Comparison of ENCODE assay signal across 6 cellular contexts in genomic region chr22:20117656-20118571, GRCh38. TPM values are rescaled to one million over a fixed set of nuclear protein-coding genes. Genes with fewer than 3 reads are reported as not detected.
DNase-seq lines count a peak whose midpoint lies in the region; ATAC-seq and TF ChIP-seq lines count a peak whose summit lies in the region.

No MANE protein-coding gene starts in this region.

- TF ChIP-seq CTCF in retinal pigment epithelial cell (conservative IDR thresholded peaks at IDR 0.05; ENCODE audit: low read depth, low read length), result no peak

- ATAC-seq in Right ventricle myocardium inferior, result no peak

- H3K4me3 ChIP-seq in ectodermal cell (ENCODE audit: insufficient read depth, low read depth, low read length) (peak overlapping the region; percentile 98), retinal pigment epithelial cell (ENCODE audit: low read length) (peak overlapping the region; percentile 86)

- no peaks in the 10 kb centered on the region for H3K27me3 ChIP-seq in ectodermal cell (ENCODE audit: control insufficient read depth, insufficient read depth, low read length, poor library complexity, severe bottlenecking)

- intact Hi-C loops in Right ventricle myocardium inferior (cut with DNase I) (loop anchor here (5.0 to 10.0 kb wide), 2 partner anchors 36 to 263 kb away; partner anchors contain the start of genes DGCR8, GNB1L and RTL10), cardiac septum (cut with DNase I) (loop anchor here (1.0 to 10.0 kb wide), 3 partner anchors 39 to 263 kb away; partner anchors contain the start of genes GNB1L, RTL10 and TANGO2)

- peak overlapping the region; percentile 60 for H3K27ac ChIP-seq in ectodermal cell (ENCODE audit: insufficient read depth, low read depth, low read length, poor library complexity, severe bottlenecking)

- H3K9me3 ChIP-seq in ectodermal cell (ENCODE audit: control insufficient read depth, low read length), result no peaks in the 10 kb centered on the region

- DNase-seq in Right ventricle myocardium inferior (ENCODE audit: missing footprints) (peak; percentile 69), cardiac septum (ENCODE audit: low spot score) (no peak), SW480 (ENCODE audit: low spot score) (peak; percentile 33), retinal pigment epithelial cell (ENCODE audit: low read depth) (no peak), NCI-H1694 (lab: John Stamatoyannopoulos, UW) (no peak)

- 1% methylated on average over 65 of the region's 65 CpGs for whole genome bisulfite sequencing in ectodermal cell, 2 experiments

- peaks cover 20% of the 10 kb centered on the region for H3K4me1 ChIP-seq in ectodermal cell (ENCODE audit: control insufficient read depth, insufficient read depth, low read length)

- H3K36me3 ChIP-seq in ectodermal cell (ENCODE audit: control insufficient read depth, insufficient read depth, low read length), result peaks cover 36% of the 10 kb centered on the region

RNA-seq across cellular contexts. Expression of gene TRMT2A, which starts 0.9 kb away (rescaled TPM):
- total RNA-seq in Right ventricle myocardium inferior, result 24.5 TPM
- total RNA-seq in cardiac septum, result 24.0 TPM
- polyA plus RNA-seq in ectodermal cell (2013, experiment 1 of 4), result 40.2 TPM
- 48.7 TPM for polyA plus RNA-seq in ectodermal cell (2013, experiment 2 of 4)
- 36.8 TPM for polyA plus RNA-seq in ectodermal cell (2013, experiment 3 of 4)
- 49.3 TPM for polyA plus RNA-seq in ectodermal cell (2013, experiment 4 of 4)

RNA-seq across cellular contexts. Expression of gene RANBP1, which starts 2.0 kb away (rescaled TPM):
- 42.7 TPM for total RNA-seq in Right ventricle myocardium inferior
- total RNA-seq in cardiac septum, result 45.9 TPM
- 522 TPM for polyA plus RNA-seq in ectodermal cell (2013, experiment 1 of 4)
- 457 TPM for polyA plus RNA-seq in ectodermal cell (2013, experiment 2 of 4)
- 538 TPM for polyA plus RNA-seq in ectodermal cell (2013, experiment 3 of 4)
- 496 TPM for polyA plus RNA-seq in ectodermal cell (2013, experiment 4 of 4)

RNA-seq across cellular contexts. Expression of gene ZDHHC8, which starts 13.7 kb away (rescaled TPM):
- total RNA-seq in Right ventricle myocardium inferior, result 44.4 TPM
- total RNA-seq in cardiac septum, result 43.4 TPM
- polyA plus RNA-seq in ectodermal cell (2013, experiment 1 of 4), result 65.4 TPM
- polyA plus RNA-seq in ectodermal cell (2013, experiment 2 of 4), result 68.7 TPM
- polyA plus RNA-seq in ectodermal cell (2013, experiment 3 of 4), result 57.7 TPM
- 58.1 TPM for polyA plus RNA-seq in ectodermal cell (2013, experiment 4 of 4)

RNA-seq across cellular contexts. Expression of gene CCDC188, which starts 32.9 kb away (rescaled TPM):
- total RNA-seq in Right ventricle myocardium inferior (0.32 TPM), cardiac septum (0.67 TPM)
- polyA plus RNA-seq in ectodermal cell (2013, experiment 1 of 4), result not detected
- not detected for polyA plus RNA-seq in ectodermal cell (2013, experiment 2 of 4)
- not detected for polyA plus RNA-seq in ectodermal cell (2013, experiment 3 of 4)
- 0.41 TPM for polyA plus RNA-seq in ectodermal cell (2013, experiment 4 of 4)

RNA-seq across cellular contexts. Expression of gene DGCR8, which starts 37.9 kb away (rescaled TPM):
- total RNA-seq in Right ventricle myocardium inferior (18.0 TPM), cardiac septum (19.1 TPM)
- 45.9 TPM for polyA plus RNA-seq in ectodermal cell (2013, experiment 1 of 4)
- polyA plus RNA-seq in ectodermal cell (2013, experiment 2 of 4), result 59.5 TPM
- polyA plus RNA-seq in ectodermal cell (2013, experiment 3 of 4), result 36.5 TPM
- polyA plus RNA-seq in ectodermal cell (2013, experiment 4 of 4), result 38.8 TPM

Comparison
In these comparisons a context has a peak if more than half of its experiments do, and no peak if none do; other contexts are left out.
1. DNase-seq: peak in Right ventricle myocardium inferior (single experiment) and SW480 (single experiment); none in cardiac septum (single experiment), retinal pigment epithelial cell (single experiment) and NCI-H1694 (single experiment).